ENCODE assay signal across 11 cellular contexts in the genomic region with DNA sequence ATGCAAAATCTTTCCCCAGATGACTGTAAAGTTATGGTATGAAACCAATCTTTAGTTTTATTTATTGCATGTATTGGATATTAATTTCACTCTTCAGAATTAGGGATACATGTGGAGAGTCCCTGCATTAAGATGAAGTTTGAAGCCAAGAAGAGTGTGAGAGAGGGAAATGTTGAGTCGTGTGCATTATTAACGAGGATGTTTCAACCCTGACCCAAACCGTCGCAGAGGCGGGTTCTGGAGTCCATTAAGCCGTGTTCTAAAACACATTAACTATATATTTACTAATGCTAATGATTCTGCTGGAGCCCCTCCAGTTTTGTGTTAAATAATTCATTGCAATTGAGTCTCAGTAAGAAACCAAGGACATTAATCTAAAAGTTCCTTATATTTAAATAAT. TPM values are rescaled to one million over a fixed set of nuclear protein-coding genes. Genes with fewer than 3 reads are reported as not detected.
DNase-seq lines count a peak whose midpoint lies in the region; ATAC-seq, FAIRE-seq and TF ChIP-seq lines count a peak whose summit lies in the region.
"Had no signal": no experiment of that assay in that cellular context is flagged by ENCODE, and none has a peak within 500 bp of the region (broad histone marks: within the 10 kb centered on the region; RNA-seq: fewer than 3 reads in every experiment).

No MANE protein-coding gene starts in this region.

- H3K36me3 ChIP-seq in astrocyte (ENCODE audit: insufficient read depth, low read length) (no peaks in the 10 kb centered on the region), kidney (ENCODE audit: control insufficient read depth in 1 of 2, insufficient read depth in 2 of 2, low read length in 2 of 2) (no peaks in the 10 kb centered on the region), upper lobe of left lung (no peaks in the 10 kb centered on the region), uterus (no peaks in the 10 kb centered on the region)

- peaks cover 28% of the 10 kb centered on the region for H4K20me1 ChIP-seq in astrocyte (ENCODE audit: insufficient read depth, low read length)

- 46 to 51% methylated on average over 6 of the region's 6 CpGs for WGBS in upper lobe of left lung, 2 donors

- peaks cover 21% of the 10 kb centered on the region for H3K4me1 ChIP-seq in astrocyte (ENCODE audit: insufficient read depth, low read length)
- H3K4me1 ChIP-seq in kidney (ENCODE audit: control insufficient read depth in 1 of 2, insufficient read depth in 1 of 2, low read depth in 1 of 2, low read length in 2 of 2) = peaks cover 2 to 4% of the 10 kb centered on the region in 2 donors
- peaks cover 12 to 32% (median 18%) of the 10 kb centered on the region in 4 donors for H3K4me1 ChIP-seq in upper lobe of left lung
- no peaks in the 10 kb centered on the region for H3K4me1 ChIP-seq in uterus

- H3K27me3 ChIP-seq in astrocyte (ENCODE audit: insufficient read depth, low read length) (no peaks in the 10 kb centered on the region), upper lobe of left lung (no peaks in the 10 kb centered on the region), uterus (no peaks in the 10 kb centered on the region)

- no peak for TF ChIP-seq EP300 in upper lobe of left lung (IDR thresholded peaks at IDR 0.05)

- H3K79me2 ChIP-seq in astrocyte (ENCODE audit: insufficient read depth, low read length) = peaks cover 61% of the 10 kb centered on the region

- no peak for ATAC-seq in natural killer cell treated with Interleukin-12 subunit alpha and Interleukin-12 subunit beta and Interleukin-15 and Interleukin-18, amount 100 ng/mL, for 72 hours
- ATAC-seq in natural killer cell (no peak), upper lobe of left lung (ENCODE audit: low FRiP score in 2 of 2) (no peak)

- H3K27me3 Mint-ChIP-seq in natural killer cell treated with Interleukin-12 subunit alpha and Interleukin-12 subunit beta and Interleukin-15 and Interleukin-18, amount 100 ng/mL, for 72 hours = peaks cover 33% of the 10 kb centered on the region in 2 donors
- H3K27me3 Mint-ChIP-seq in natural killer cell (ENCODE audit: low read depth in 2 of 2) = peaks cover 22 to 52% of the 10 kb centered on the region in 2 donors
- H3K27me3 Mint-ChIP-seq in astrocyte (ENCODE audit: low read depth, unreplicated experiment) = no peaks in the 10 kb centered on the region

- no peak overlapping the region for H2AFZ ChIP-seq in astrocyte (ENCODE audit: low read depth, low read length)

- H3K27ac Mint-ChIP-seq in natural killer cell treated with Interleukin-12 subunit alpha and Interleukin-12 subunit beta and Interleukin-15 and Interleukin-18, amount 100 ng/mL, for 72 hours = no peak overlapping the region
- H3K27ac Mint-ChIP-seq in natural killer cell = no peak overlapping the region
- no peak overlapping the region for H3K27ac Mint-ChIP-seq in astrocyte (ENCODE audit: unreplicated experiment)

- no peaks in the 10 kb centered on the region for H3K36me3 Mint-ChIP-seq in natural killer cell treated with Interleukin-12 subunit alpha and Interleukin-12 subunit beta and Interleukin-15 and Interleukin-18, amount 100 ng/mL, for 72 hours
- H3K36me3 Mint-ChIP-seq in natural killer cell (no peaks in the 10 kb centered on the region), astrocyte (ENCODE audit: low read depth, unreplicated experiment) (no peaks in the 10 kb centered on the region)

- H3K9ac ChIP-seq in astrocyte (ENCODE audit: low read length) = peak overlapping the region; percentile 95
- no peak overlapping the region for H3K9ac ChIP-seq in kidney (ENCODE audit: low read length in 2 of 2)

- H3K4me3 Mint-ChIP-seq in natural killer cell treated with Interleukin-12 subunit alpha and Interleukin-12 subunit beta and Interleukin-15 and Interleukin-18, amount 100 ng/mL, for 72 hours = peak overlapping the region; percentile 32
- H3K4me3 Mint-ChIP-seq in natural killer cell (no peak overlapping the region), astrocyte (ENCODE audit: unreplicated experiment) (peak overlapping the region; percentile 95)

- H3K9me3 Mint-ChIP-seq in natural killer cell treated with Interleukin-12 subunit alpha and Interleukin-12 subunit beta and Interleukin-15 and Interleukin-18, amount 100 ng/mL, for 72 hours = no peaks in the 10 kb centered on the region
- H3K9me3 Mint-ChIP-seq in natural killer cell (no peaks in the 10 kb centered on the region), astrocyte (ENCODE audit: unreplicated experiment) (no peaks in the 10 kb centered on the region)
- H3K9me3 Mint-ChIP-seq: central memory CD8-positive, alpha-beta T cell had no signal

- no peak for TF ChIP-seq CTCF in natural killer cell (IDR thresholded peaks at IDR 0.05)
- no peak for TF ChIP-seq CTCF in astrocyte (IDR thresholded peaks at IDR 0.05; ENCODE audit: insufficient read depth, low read depth, low read length)
- TF ChIP-seq CTCF in kidney (IDR thresholded peaks at IDR 0.05; ENCODE audit: borderline replicate concordance, extremely low read depth, insufficient read depth) = no peak
- TF ChIP-seq CTCF in upper lobe of left lung (IDR thresholded peaks at IDR 0.05) = no peak
- TF ChIP-seq CTCF in uterus (IDR thresholded peaks at IDR 0.05) = no peak

- H3K9me3 ChIP-seq in astrocyte (ENCODE audit: insufficient read depth, low read depth, low read length) (no peaks in the 10 kb centered on the region), kidney (ENCODE audit: control insufficient read depth in 1 of 2, low read length in 2 of 2) (no peaks in the 10 kb centered on the region), upper lobe of left lung (no peaks in the 10 kb centered on the region), uterus (no peaks in the 10 kb centered on the region)

- no peak for FAIRE-seq in astrocyte (lab: Jason Lieb, UNC)
- no peak for FAIRE-seq in kidney (lab: Jason Lieb, UNC)
- FAIRE-seq: islet of Langerhans had no signal

- H3K4me3 ChIP-seq in astrocyte (ENCODE audit: insufficient read depth, low read depth, low read length) (peak overlapping the region; percentile 92), kidney (ENCODE audit: low read length in 2 of 2) (peak overlapping the region; percentile 35 to 91), upper lobe of left lung (peak overlapping the region in 3 of 4 donors; percentile 83 to 88 (median 84)), uterus (no peak overlapping the region)

- TF ChIP-seq POLR2A in upper lobe of left lung (IDR thresholded peaks at IDR 0.05) (no peak), uterus (IDR thresholded peaks at IDR 0.05) (no peak)

- H3K27ac ChIP-seq in astrocyte (ENCODE audit: low read depth, low read length) (peak overlapping the region; percentile 81), kidney (ENCODE audit: low read depth in 2 of 2, low read length in 2 of 2) (no peak overlapping the region), upper lobe of left lung (no peak overlapping the region), uterus (no peak overlapping the region)

- intact Hi-C loops in natural killer cell (cut with micrococcal nuclease) = no loop called here
- intact Hi-C loops in kidney (cut with DNase I) = no loop called here
- intact Hi-C loops in uterus (cut with DNase I; ENCODE audit: low total_unique reads) = no loop called here

- peaks cover 0 to 2% of the 10 kb centered on the region in 2 donors for H3K4me1 Mint-ChIP-seq in natural killer cell treated with Interleukin-12 subunit alpha and Interleukin-12 subunit beta and Interleukin-15 and Interleukin-18, amount 100 ng/mL, for 72 hours (ENCODE audit: low read depth in 2 of 2)
- peaks cover 7 to 8% of the 10 kb centered on the region in 2 donors for H3K4me1 Mint-ChIP-seq in natural killer cell
- H3K4me1 Mint-ChIP-seq in astrocyte (ENCODE audit: low read depth, unreplicated experiment) = peaks cover 21% of the 10 kb centered on the region

- peak overlapping the region; percentile 90 for H3K4me2 ChIP-seq in astrocyte (ENCODE audit: low read length)

- DNase-seq in natural killer cell treated with Interleukin-12 subunit alpha and Interleukin-12 subunit beta and Interleukin-15 and Interleukin-18, amount 100 ng/mL, for 72 hours (ENCODE audit: low spot score) = no peak
- DNase-seq in natural killer cell = no peak
- no peak for DNase-seq in astrocyte (ENCODE audit: low read depth)
- no peak for DNase-seq in kidney
- no peak for DNase-seq in upper lobe of left lung
- DNase-seq in uterus = no peak
- DNase-seq in NCI-H1694 treated with DMSO at 0.1 percent for 48 hours (lab: John Stamatoyannopoulos, UW) = no peak
- no peak for DNase-seq in NAMALWA (ENCODE audit: low spot score)
- DNase-seq: RPMI8226 had no signal

RNA-seq across cellular contexts. Expression of gene CDK14, which starts 1.8 kb away (rescaled TPM):
- 1 to 10 TPM in 1 of 2 donors, under 1 TPM in 1; 0.76 to 2.8 TPM for total RNA-seq in natural killer cell treated with Interleukin-12 subunit alpha and Interleukin-12 subunit beta and Interleukin-15 and Interleukin-18, amount 100 ng/mL, for 72 hours
- total RNA-seq in natural killer cell (10 to 100 TPM in 1 of 3 donors, 1 to 10 TPM in 2; 1.2 to 12.5 (median 1.9) TPM), astrocyte (26.7 and 30.2 TPM in 2 replicates), kidney (33.9 TPM), upper lobe of left lung (10 to 100 TPM; 21.7 to 53.4 (median 37.1) TPM), uterus (10 to 100 TPM in 3 of 4 donors, 1 to 10 TPM in 1; 3.3 to 61.6 (median 38.7) TPM)
- 11.9 TPM for polyA plus RNA-seq in kidney (ENCODE audit: insufficient read depth, low read depth, low replicate concordance)

Comparison
In these comparisons a context has a peak if more than half of its experiments do, and no peak if none do; other contexts are left out.
1. H3K4me3 ChIP-seq: peak in astrocyte (single experiment), kidney (2 of 2) and upper lobe of left lung (3 of 4); none in uterus (0 of 2).